32 cellular contexts compared by ENCODE assay signal in the genomic region with DNA sequence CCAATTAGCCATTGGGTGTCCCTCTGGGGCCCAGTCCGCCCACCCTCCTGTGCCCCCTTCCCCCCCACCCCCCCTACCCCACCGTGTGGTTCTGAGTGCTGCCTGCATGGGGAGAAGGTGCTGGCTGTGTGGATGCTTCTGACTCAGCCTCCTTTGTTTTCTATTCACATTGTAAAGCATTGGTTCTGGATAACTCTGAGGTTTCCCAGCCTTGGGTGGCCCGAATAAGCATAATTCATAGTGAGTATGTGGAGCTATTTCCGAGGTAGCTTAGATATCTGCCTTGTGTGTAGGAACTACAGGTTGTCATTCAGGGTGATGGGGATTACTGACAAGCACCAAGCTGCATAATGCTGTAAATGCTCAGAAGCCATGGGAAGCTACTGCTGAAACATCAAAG.
"Had no signal": no experiment of that assay in that cellular context is flagged by ENCODE, and none has a peak within 500 bp of the region (broad histone marks: within the 10 kb centered on the region; RNA-seq: fewer than 3 reads in every experiment).

No MANE protein-coding gene starts in this region.

- DNase-seq: hypothalamus; kidney glomerular epithelial cell; left cardiac atrium; left ventricle myocardium superior; lower lobe of right lung; mammary epithelial cell; midbrain; mucosa of descending colon; naive thymus-derived CD4-positive, alpha-beta T cell; nucleus accumbens; pancreas; posterior cingulate gyrus; retina; right cardiac atrium; stimulated activated CD4-positive, alpha-beta T cell treated with anti-CD3 and anti-CD28 coated beads, Interleukin-12 subunit alpha, Interleukin-12 subunit beta, amount 100 ng/mL, for 4 hours; stimulated activated CD4-positive, alpha-beta T cell treated with anti-CD3 and anti-CD28 coated beads, Interleukin-15, amount 100 ng/mL, for 24 hours; stimulated activated CD4-positive, alpha-beta T cell treated with anti-CD3 and anti-CD28 coated beads, Interleukin-2, amount 100 ng/mL, for 24 hours; stimulated activated CD4-positive, alpha-beta T cell treated with anti-CD3 and anti-CD28 coated beads, Interleukin-4, amount 100 ng/mL, for 1 hour; stimulated activated naive B cell treated with anti-CD40 and anti-IgM and Interleukin-4, amounts not matched to agents 10 μg/mL and 1 μg/mL and 100 μg/mL, for 72 hours; stimulated activated naive CD8-positive, alpha-beta T cell treated with anti-CD3 and anti-CD28 coated beads, Interleukin-15, Interleukin-2, amounts not matched to agents 100 U/mL and 50 U/mL, for 24 hours; stomach; testis; thyroid gland; transverse colon; upper lobe of left lung had no signal

- H3K27ac ChIP-seq: lower lobe of right lung, pancreas, prostate gland, skin epidermis, stomach, testis, thyroid gland, transverse colon, upper lobe of left lung, vagina had no signal

- H3K27ac Mint-ChIP-seq: natural killer cell treated with Interleukin-12 subunit alpha and Interleukin-12 subunit beta and Interleukin-15 and Interleukin-18, amount 100 ng/mL, for 72 hours; stimulated activated naive B cell treated with anti-CD40 and anti-IgM and Interleukin-4, amounts not matched to agents 10 μg/mL and 1 μg/mL and 100 μg/mL, for 72 hours had no signal

- H3K9me3 ChIP-seq: lower lobe of right lung, mucosa of descending colon, pancreas, prostate gland, stomach, testis, thyroid gland, transverse colon, upper lobe of left lung, vagina had no signal

- H3K4me1 ChIP-seq: lower lobe of right lung, pancreas, prostate gland, stomach, testis, thyroid gland, transverse colon, upper lobe of left lung, vagina had no signal

- H3K4me3 ChIP-seq: lower lobe of right lung, mucosa of descending colon, pancreas, prostate gland, skin epidermis, stomach, testis, thyroid gland, transverse colon, upper lobe of left lung, vagina had no signal

- H3K27me3 ChIP-seq: pancreas, stomach, testis, thyroid gland, transverse colon, upper lobe of left lung, vagina had no signal

- H3K9me3 Mint-ChIP-seq: naive thymus-derived CD4-positive, alpha-beta T cell; natural killer cell treated with Interleukin-12 subunit alpha and Interleukin-12 subunit beta and Interleukin-15 and Interleukin-18, amount 100 ng/mL, for 72 hours; neural crest cell; stimulated activated naive B cell treated with anti-CD40 and anti-IgM and Interleukin-4, amounts not matched to agents 10 μg/mL and 1 μg/mL and 100 μg/mL, for 72 hours had no signal

- H3K36me3 ChIP-seq: lower lobe of right lung, pancreas, prostate gland, stomach, thyroid gland, transverse colon, upper lobe of left lung, vagina had no signal

- H3K4me1 Mint-ChIP-seq: naive thymus-derived CD4-positive, alpha-beta T cell; neural crest cell; stimulated activated naive B cell treated with anti-CD40 and anti-IgM and Interleukin-4, amounts not matched to agents 10 μg/mL and 1 μg/mL and 100 μg/mL, for 72 hours had no signal

- H3K36me3 Mint-ChIP-seq: naive thymus-derived CD4-positive, alpha-beta T cell; natural killer cell treated with Interleukin-12 subunit alpha and Interleukin-12 subunit beta and Interleukin-15 and Interleukin-18, amount 100 ng/mL, for 72 hours; stimulated activated naive B cell treated with anti-CD40 and anti-IgM and Interleukin-4, amounts not matched to agents 10 μg/mL and 1 μg/mL and 100 μg/mL, for 72 hours had no signal

- ATAC-seq: left cardiac atrium; left lobe of liver; left ventricle myocardium superior; lower lobe of right lung; mucosa of descending colon; naive thymus-derived CD4-positive, alpha-beta T cell; natural killer cell treated with Interleukin-12 subunit alpha and Interleukin-12 subunit beta and Interleukin-15 and Interleukin-18, amount 100 ng/mL, for 72 hours; pancreas; right cardiac atrium; sciatic nerve; stimulated activated naive B cell treated with anti-CD40 and anti-IgM and Interleukin-4, amounts not matched to agents 10 μg/mL and 1 μg/mL and 100 μg/mL, for 72 hours; stimulated activated naive CD8-positive, alpha-beta T cell treated with anti-CD3 and anti-CD28 coated beads, Interleukin-15, Interleukin-2, amounts not matched to agents 100 U/mL and 50 U/mL, for 24 hours had no signal

- H3K4me3 Mint-ChIP-seq: naive thymus-derived CD4-positive, alpha-beta T cell; natural killer cell treated with Interleukin-12 subunit alpha and Interleukin-12 subunit beta and Interleukin-15 and Interleukin-18, amount 100 ng/mL, for 72 hours; neural crest cell; stimulated activated naive B cell treated with anti-CD40 and anti-IgM and Interleukin-4, amounts not matched to agents 10 μg/mL and 1 μg/mL and 100 μg/mL, for 72 hours had no signal
